Comparison of ENCODE assay signal across 1 cellular context in the genomic region with DNA sequence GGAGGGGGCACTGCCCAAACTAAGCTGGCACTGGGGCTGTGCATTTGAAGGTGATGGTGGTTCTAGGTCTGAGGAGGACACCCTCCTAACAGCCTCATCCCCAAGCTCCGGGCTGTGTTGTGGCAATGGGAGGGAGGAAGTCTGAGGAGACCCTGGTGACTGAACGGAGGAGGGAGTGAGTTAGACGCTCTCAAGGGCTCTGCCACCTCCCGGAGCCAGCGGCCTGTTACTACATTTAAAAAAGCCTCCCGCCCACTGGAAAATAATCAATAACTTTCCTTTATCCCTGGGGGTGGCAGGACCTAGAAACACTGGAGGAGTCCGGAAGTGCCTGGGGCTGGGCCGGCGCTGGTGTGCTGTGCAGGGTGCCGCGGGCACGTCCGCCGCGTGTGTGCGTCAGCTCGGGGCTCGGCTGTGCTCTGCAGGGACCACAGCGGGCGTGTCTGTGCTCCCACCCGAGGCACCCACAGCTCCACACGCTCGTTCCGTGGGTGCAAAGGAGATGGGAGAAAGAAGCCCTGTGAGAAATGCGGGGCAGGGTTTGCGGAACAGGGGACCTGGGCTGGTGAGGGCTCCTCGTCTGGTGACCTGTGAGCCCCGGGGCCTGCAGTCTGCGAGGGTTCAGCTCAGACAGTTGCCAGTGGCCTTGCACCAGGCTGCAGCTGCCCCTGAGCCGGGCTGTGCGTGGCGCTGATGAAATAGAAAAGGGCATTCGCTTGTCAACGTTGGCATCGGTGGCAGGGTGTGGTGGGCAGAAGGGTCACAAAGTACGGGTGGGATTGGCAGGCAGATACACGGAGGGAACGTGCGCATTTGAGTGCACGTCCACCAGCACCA.
TF ChIP-seq lines count a peak whose summit lies in the region.

No MANE protein-coding gene starts in this region.

TF ChIP-seq in GM23338, 12 proteins besides CTCF, POLR2A, EP300 and RAD21 (continued from another document):
- no peak for TF ChIP-seq STAT1 (IDR thresholded peaks at IDR 0.05; ENCODE audit: unreplicated experiment)
- no peak for TF ChIP-seq CREB1 (CRISPR knock-in tag; IDR thresholded peaks at IDR 0.05; ENCODE audit: low read depth)
- TF ChIP-seq JUNB (IDR thresholded peaks at IDR 0.05; ENCODE audit: unreplicated experiment): no peak
- no peak for TF ChIP-seq ZNF114 (CRISPR knock-in tag; IDR thresholded peaks at IDR 0.05)
